1 cellular context compared by ENCODE assay signal in the genomic region with DNA sequence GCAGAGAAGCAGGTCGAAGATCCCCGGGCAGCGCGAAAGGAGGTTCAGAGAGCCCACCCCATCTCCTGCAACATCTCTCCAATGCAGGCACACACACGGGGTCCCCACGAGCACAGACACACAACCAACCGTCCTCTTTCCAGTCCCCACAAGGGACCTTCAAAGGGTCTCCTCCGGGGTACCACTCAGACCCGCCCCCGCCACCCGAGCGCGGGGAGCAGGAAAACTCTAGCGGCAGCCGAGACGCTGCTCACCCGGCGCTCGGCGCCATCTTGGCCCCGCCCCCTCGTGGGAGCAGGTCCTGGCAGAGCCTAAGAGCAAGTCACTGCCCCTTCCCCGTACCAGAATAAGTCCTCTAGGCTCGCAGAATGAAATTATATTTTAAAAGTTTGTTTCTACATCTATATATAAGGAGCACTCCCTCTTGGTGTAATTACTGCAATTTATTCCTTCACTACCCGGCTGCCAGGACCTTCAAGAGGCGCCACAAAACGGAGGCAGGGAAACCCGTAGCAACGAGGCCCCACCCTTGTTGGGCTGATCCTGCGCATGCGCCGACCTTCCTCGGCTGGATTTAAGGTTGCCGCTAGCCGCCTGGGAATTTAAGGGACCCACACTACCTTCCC.
TF ChIP-seq lines count a peak whose summit lies in the region.

Gene CNPY4, plus strand, starts transcription at position 560 of the 626 bp plus-strand sequence. CDS start 111 bp downstream, outside the sequence.
Gene TAF6, minus strand, starts transcription at position 284 of the 626 bp plus-strand sequence. CDS start 5,149 bp downstream, outside the sequence.

TF ChIP-seq in A549, 52 proteins besides CTCF, POLR2A, EP300 and RAD21 (continued from another document):
- TF ChIP-seq RNF2 (IDR thresholded peaks at IDR 0.05; ENCODE audit: borderline replicate concordance, low read depth) (no peak), ATOH8 (CRISPR knock-in tag; IDR thresholded peaks at IDR 0.05; ENCODE audit: low read depth) (no peak), RCOR1 (IDR thresholded peaks at IDR 0.05; ENCODE audit: low read depth, low read length) (no peak), CBX2 (IDR thresholded peaks at IDR 0.05; ENCODE audit: borderline replicate concordance, low read depth) (no peak), FOXS1 (CRISPR knock-in tag; IDR thresholded peaks at IDR 0.05) (no peak), CHD2 (IDR thresholded peaks at IDR 0.05; ENCODE audit: low read length, partially characterized antibody) (no peak), ZC3H11A (IDR thresholded peaks at IDR 0.05) (no peak), MAFK (IDR thresholded peaks at IDR 0.05; ENCODE audit: partially characterized antibody) (no peak), POLR2AphosphoS2 (conservative IDR thresholded peaks at IDR 0.05; ENCODE audit: low read length) (no peak), HOXA7 (CRISPR knock-in tag; IDR thresholded peaks at IDR 0.05) (no peak), CHD4 (IDR thresholded peaks at IDR 0.05; ENCODE audit: borderline replicate concordance) (no peak), GATA3 (IDR thresholded peaks at IDR 0.05; ENCODE audit: borderline replicate concordance) (no peak), FOSL2 (IDR thresholded peaks at IDR 0.05) (no peak), FOSL2 (CRISPR knock-in tag; IDR thresholded peaks at IDR 0.05) (0 out of 2 replicates have a peak, but pooled peaks have one; percentile 7), HDAC2 (IDR thresholded peaks at IDR 0.05) (no peak), BCL3 (IDR thresholded peaks at IDR 0.05) (peak; percentile 86; the same call in 2 of the 3 replicates), NR3C1 (IDR thresholded peaks at IDR 0.05) (no peak), ESRRA (IDR thresholded peaks at IDR 0.05; ENCODE audit: borderline replicate concordance, low read length) (no peak), NPAS2 (CRISPR knock-in tag; IDR thresholded peaks at IDR 0.05; ENCODE audit: borderline replicate concordance) (no peak), JUNB (IDR thresholded peaks at IDR 0.05) (no peak), KDM5A (IDR thresholded peaks at IDR 0.05) (peak; percentile 88), BHLHE40 (IDR thresholded peaks at IDR 0.05; ENCODE audit: low read depth, low read length) (no peak), TP53 (CRISPR knock-in tag; IDR thresholded peaks at IDR 0.05) (no peak), MYC (IDR thresholded peaks at IDR 0.05; ENCODE audit: borderline replicate concordance, low read length) (no peak), CEBPB (IDR thresholded peaks at IDR 0.05) (no peak), E2F6 (IDR thresholded peaks at IDR 0.05; ENCODE audit: borderline replicate concordance, low read depth) (no peak), HMGXB4 (CRISPR knock-in tag; IDR thresholded peaks at IDR 0.05; ENCODE audit: borderline replicate concordance) (no peak), ZSCAN20 (CRISPR knock-in tag; IDR thresholded peaks at IDR 0.05) (no peak), HEYL (CRISPR knock-in tag; IDR thresholded peaks at IDR 0.05) (no peak), SREBF2 (IDR thresholded peaks at IDR 0.05) (no peak), EHMT2 (IDR thresholded peaks at IDR 0.05; ENCODE audit: low read depth) (no peak), HOXB13 (CRISPR knock-in tag; IDR thresholded peaks at IDR 0.05; ENCODE audit: low read depth) (no peak), ZNF302 (CRISPR knock-in tag; IDR thresholded peaks at IDR 0.05) (no peak), ZFP36 (IDR thresholded peaks at IDR 0.05; ENCODE audit: borderline replicate concordance, partially characterized antibody) (no peak)
- TF ChIP-seq, protein P1, sequence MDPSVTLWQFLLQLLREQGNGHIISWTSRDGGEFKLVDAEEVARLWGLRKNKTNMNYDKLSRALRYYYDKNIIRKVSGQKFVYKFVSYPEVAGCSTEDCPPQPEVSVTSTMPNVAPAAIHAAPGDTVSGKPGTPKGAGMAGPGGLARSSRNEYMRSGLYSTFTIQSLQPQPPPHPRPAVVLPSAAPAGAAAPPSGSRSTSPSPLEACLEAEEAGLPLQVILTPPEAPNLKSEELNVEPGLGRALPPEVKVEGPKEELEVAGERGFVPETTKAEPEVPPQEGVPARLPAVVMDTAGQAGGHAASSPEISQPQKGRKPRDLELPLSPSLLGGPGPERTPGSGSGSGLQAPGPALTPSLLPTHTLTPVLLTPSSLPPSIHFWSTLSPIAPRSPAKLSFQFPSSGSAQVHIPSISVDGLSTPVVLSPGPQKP (IDR thresholded peaks at IDR 0.05; ENCODE audit: low read depth, low read length): no peak
- TF ChIP-seq, protein P2, sequence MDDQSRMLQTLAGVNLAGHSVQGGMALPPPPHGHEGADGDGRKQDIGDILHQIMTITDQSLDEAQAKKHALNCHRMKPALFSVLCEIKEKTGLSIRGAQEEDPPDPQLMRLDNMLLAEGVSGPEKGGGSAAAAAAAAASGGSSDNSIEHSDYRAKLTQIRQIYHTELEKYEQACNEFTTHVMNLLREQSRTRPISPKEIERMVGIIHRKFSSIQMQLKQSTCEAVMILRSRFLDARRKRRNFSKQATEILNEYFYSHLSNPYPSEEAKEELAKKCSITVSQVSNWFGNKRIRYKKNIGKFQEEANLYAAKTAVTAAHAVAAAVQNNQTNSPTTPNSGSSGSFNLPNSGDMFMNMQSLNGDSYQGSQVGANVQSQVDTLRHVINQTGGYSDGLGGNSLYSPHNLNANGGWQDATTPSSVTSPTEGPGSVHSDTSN (IDR thresholded peaks at IDR 0.05): peak; percentile 61; the same call in 1 of the 2 replicates
